In genomic region chr9:35653611-35654010, GRCh38 we compare ENCODE assay signal across 15 cellular contexts. TPM values are rescaled to one million over a fixed set of nuclear protein-coding genes. Genes with fewer than 3 reads are reported as not detected.
DNase-seq lines count a peak whose midpoint lies in the region; ATAC-seq and TF ChIP-seq lines count a peak whose summit lies in the region.
"Had no signal": no experiment of that assay in that cellular context is flagged by ENCODE, and none has a peak within 500 bp of the region (broad histone marks: within the 10 kb centered on the region; RNA-seq: fewer than 3 reads in every experiment).

No MANE protein-coding gene starts in this region.

- 97 to 100% methylated on average over 2 of the region's 2 CpGs for WGBS in GM23248 (ENCODE audit: low coverage in 1 of 2, low lambda C conversion rate in 2 of 2, missing lambda C conversion rate in 2 of 2), 2 experiments
- WGBS in transverse colon (ENCODE audit: low coverage in 1 of 2), 2 donors, result 93 to 100% methylated on average over 1 to 2 of the region's 2 CpGs

- intact Hi-C loops in transverse colon (cut with DNase I; ENCODE audit: low total_unique reads), result no loop called here

- H3K27me3 Mint-ChIP-seq in WTC11 (ENCODE audit: low read depth) (peaks cover 23% of the 10 kb centered on the region), memory B cell (no peaks in the 10 kb centered on the region)

- H2AFZ ChIP-seq in GM23248, result no peak overlapping the region

- no peak for TF ChIP-seq EP300 in transverse colon (IDR thresholded peaks at IDR 0.05; ENCODE audit: low read depth)

- H3K27ac ChIP-seq in GM23248 (peak overlapping the region; percentile 77; the same call in 1 of the 2 replicates), transverse colon (peak overlapping the region in 3 of 4 donors; percentile 82 to 86 (median 84))
- H3K27ac ChIP-seq: SJCRH30 had no signal

- CTCF ChIA-PET in WTC11 (lab: Charles Lee), result interaction anchor here (0.6 to 1.1 kb wide), 4 partner anchors 11 to 574 kb away, joined by 3 to 6 read pairs (median 4); partner anchors contain the start of genes ARHGEF39 and FANCG

- H3K4me3 Mint-ChIP-seq in WTC11 (no peak overlapping the region), memory B cell (no peak overlapping the region)

- no peaks in the 10 kb centered on the region for H4K20me1 ChIP-seq in GM23248 (ENCODE audit: insufficient read depth)

- H3K9me3 Mint-ChIP-seq in WTC11 (no peaks in the 10 kb centered on the region), memory B cell (no peaks in the 10 kb centered on the region)

- peaks cover 36% of the 10 kb centered on the region for H3K4me1 ChIP-seq in GM23248 (ENCODE audit: insufficient read depth)
- peaks cover 0 to 41% (median 27%) of the 10 kb centered on the region in 4 donors for H3K4me1 ChIP-seq in transverse colon
- H3K4me1 ChIP-seq: SJCRH30 had no signal

- H3K9me2 ChIP-seq in GM23248 (ENCODE audit: insufficient read depth), result no peaks in the 10 kb centered on the region

- H3K27me3 ChIP-seq in GM23248 (replicated peaks; ENCODE audit: insufficient read depth), result no peaks in the 10 kb centered on the region
- no peaks in the 10 kb centered on the region for H3K27me3 ChIP-seq in transverse colon
- H3K27me3 ChIP-seq: SJCRH30 had no signal

- no peak overlapping the region for H3K4me2 ChIP-seq in GM23248 (ENCODE audit: unreplicated experiment)

- DNase-seq in GM23248 (no peak), WTC11 (ENCODE audit: low spot score) (peak; percentile 0), memory B cell (ENCODE audit: low spot score in 2 of 2) (no peak), transverse colon (no peak), NCI-H1694 (lab: John Stamatoyannopoulos, UW) (no peak), OCI-M2 (lab: John Stamatoyannopoulos, UW; ENCODE audit: unreplicated experiment) (no peak)
- DNase-seq in stimulated activated CD4-positive, alpha-beta T cell treated with anti-CD3 and anti-CD28 coated beads, Interleukin-2, amount 100 ng/mL, for 48 hours, result no peak
- DNase-seq: H7, Karpas-422, NCI-H524 treated with DMSO at 0.1 percent for 48 hours, SJCRH30 had no signal

- H3K9me3 ChIP-seq in GM23248 (ENCODE audit: low read depth), result no peaks in the 10 kb centered on the region
- no peaks in the 10 kb centered on the region for H3K9me3 ChIP-seq in transverse colon
- H3K9me3 ChIP-seq: SJCRH30 had no signal

- H3K4me3 ChIP-seq in GM23248, result no peak overlapping the region
- no peak overlapping the region for H3K4me3 ChIP-seq in transverse colon
- H3K4me3 ChIP-seq: SJCRH30 had no signal

- no peak for TF ChIP-seq POLR2A in transverse colon (IDR thresholded peaks at IDR 0.05)

- no peaks in the 10 kb centered on the region for H3K79me2 ChIP-seq in GM23248 (ENCODE audit: insufficient read depth)

- POLR2A ChIA-PET in WTC11 (lab: Charles Lee), result no interaction called here

- peaks cover 13% of the 10 kb centered on the region for H3F3A ChIP-seq in GM23248 (ENCODE audit: insufficient read depth)

- H3K4me1 Mint-ChIP-seq in WTC11 (peaks cover 38% of the 10 kb centered on the region), memory B cell (peaks cover 41% of the 10 kb centered on the region)

- TF ChIP-seq CTCF in WTC11 (IDR thresholded peaks at IDR 0.05) (no peak), transverse colon (IDR thresholded peaks at IDR 0.05) (no peak)

- H3K36me3 ChIP-seq in GM23248 (ENCODE audit: low read depth), result no peaks in the 10 kb centered on the region
- no peaks in the 10 kb centered on the region for H3K36me3 ChIP-seq in transverse colon
- H3K36me3 ChIP-seq: SJCRH30 had no signal

- H3K36me3 Mint-ChIP-seq in WTC11 (no peaks in the 10 kb centered on the region), memory B cell (no peaks in the 10 kb centered on the region)

- H3K27ac Mint-ChIP-seq in WTC11, result no peak overlapping the region
- peak overlapping the region; percentile 35 for H3K27ac Mint-ChIP-seq in memory B cell

- no peak for ATAC-seq in WTC11
- ATAC-seq in memory B cell (ENCODE audit: low read depth), result no peak
- ATAC-seq: HepG2 had no signal

- in situ Hi-C loops in GM23248 (cut with MboI), result no loop called here
- in situ Hi-C loops in transverse colon (cut with MboI; ENCODE audit: low pct_ligation_motif_present in 1 of 4, low pct_unique_long_range_greater_than_20kb in 1 of 4, low sequenced_read_pairs in 3 of 4), result loop anchor here in 1 of 4 donors (10.0 kb wide), 1 partner anchor 91 kb away; the partner anchor contains the start of genes GBA2 and RGP1

- no peak overlapping the region for H3K9ac ChIP-seq in GM23248

TF ChIP-seq in WTC11, 78 proteins besides CTCF, POLR2A, EP300 and RAD21 (continues in another document):
- no peak for TF ChIP-seq ZNF416 (CRISPR knock-in tag; IDR thresholded peaks at IDR 0.05)
- TF ChIP-seq ARID4B (CRISPR knock-in tag; IDR thresholded peaks at IDR 0.05; ENCODE audit: borderline replicate concordance), result no peak
- TF ChIP-seq, protein P1, sequence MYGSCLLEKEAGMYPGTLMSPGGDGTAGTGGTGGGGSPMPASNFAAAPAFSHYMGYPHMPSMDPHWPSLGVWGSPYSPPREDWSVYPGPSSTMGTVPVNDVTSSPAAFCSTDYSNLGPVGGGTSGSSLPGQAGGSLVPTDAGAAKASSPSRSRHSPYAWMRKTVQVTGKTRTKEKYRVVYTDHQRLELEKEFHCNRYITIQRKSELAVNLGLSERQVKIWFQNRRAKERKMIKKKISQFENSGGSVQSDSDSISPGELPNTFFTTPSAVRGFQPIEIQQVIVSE (CRISPR knock-in tag; IDR thresholded peaks at IDR 0.05; ENCODE audit: borderline replicate concordance), result no peak

RNA-seq across cellular contexts. Expression of gene SIT1, which starts 2.9 kb away (rescaled TPM):
- not detected in 2 replicates for total RNA-seq in GM23248 (2014; rRNA removed; shearing (Covaris generic))
- polyA plus RNA-seq in GM23248 (2016; fragmentation: Nextera tagmentation; extraction: Ambion mirVana), result 0.58 TPM in 1 of 2 replicates, not detected in the other
- 4.1 to 7.2 TPM (median 5.4 TPM) in 3 replicates for total RNA-seq in WTC11 (2021)
- total RNA-seq in transverse colon, result 1 to 10 TPM in 3 of 4 donors, not detected in 1; 1.2 to 6.7 (median 3.8) TPM
- total RNA-seq: RPMI7951, SJCRH30 had no signal
- polyA plus RNA-seq: AG04450, BJ had no signal

RNA-seq across cellular contexts. Expression of gene RMRP, which starts 4.2 kb away (rescaled TPM):
- total RNA-seq in GM23248 (2014; rRNA removed; shearing (Covaris generic)), result 14,230 and 20,944 TPM in 2 replicates
- not detected in 2 replicates for polyA plus RNA-seq in GM23248 (2016; fragmentation: Nextera tagmentation; extraction: Ambion mirVana)
- total RNA-seq in WTC11 (2021), result 23,577 to 25,958 TPM (median 25,042 TPM) in 3 replicates
- 1,000 to 10,000 TPM; 1,115 to 7,222 (median 2,718) TPM for total RNA-seq in transverse colon

RNA-seq across cellular contexts. Expression of gene CCDC107, which starts 4.5 kb away (rescaled TPM):
- total RNA-seq in GM23248 (2014; rRNA removed; shearing (Covaris generic)), result 20.5 and 28.6 TPM in 2 replicates
- polyA plus RNA-seq in GM23248 (2016; fragmentation: Nextera tagmentation; extraction: Ambion mirVana), result 52.8 and 55.7 TPM in 2 replicates
- total RNA-seq in WTC11 (2021) (10.8 to 14.7 TPM (median 14.1 TPM) in 3 replicates), transverse colon (10 to 100 TPM; 32.0 to 50.1 (median 37.2) TPM)

RNA-seq across cellular contexts. Expression of gene ARHGEF39, which starts 11.4 kb away (rescaled TPM):
- total RNA-seq in GM23248 (2014; rRNA removed; shearing (Covaris generic)), result 0.13 and 2.1 TPM in 2 replicates
- 1.6 and 1.8 TPM in 2 replicates for polyA plus RNA-seq in GM23248 (2016; fragmentation: Nextera tagmentation; extraction: Ambion mirVana)
- total RNA-seq in WTC11 (2021) (23.8 to 26.6 TPM (median 26.5 TPM) in 3 replicates), transverse colon (1 to 10 TPM; 1.6 to 7.4 (median 5.8) TPM)

RNA-seq across cellular contexts. Expression of gene CA9, which starts 20.1 kb away (rescaled TPM):
- total RNA-seq in GM23248 (2014; rRNA removed; shearing (Covaris generic)), result 3.4 and 4.3 TPM in 2 replicates
- 2.3 and 2.7 TPM in 2 replicates for polyA plus RNA-seq in GM23248 (2016; fragmentation: Nextera tagmentation; extraction: Ambion mirVana)
- total RNA-seq in WTC11 (2021) (1.0 to 2.1 TPM (median 1.4 TPM) in 3 replicates), transverse colon (not detected)
- total RNA-seq: H7 had no signal
